Comparison of ENCODE assay signal across 13 cellular contexts in the genomic region with DNA sequence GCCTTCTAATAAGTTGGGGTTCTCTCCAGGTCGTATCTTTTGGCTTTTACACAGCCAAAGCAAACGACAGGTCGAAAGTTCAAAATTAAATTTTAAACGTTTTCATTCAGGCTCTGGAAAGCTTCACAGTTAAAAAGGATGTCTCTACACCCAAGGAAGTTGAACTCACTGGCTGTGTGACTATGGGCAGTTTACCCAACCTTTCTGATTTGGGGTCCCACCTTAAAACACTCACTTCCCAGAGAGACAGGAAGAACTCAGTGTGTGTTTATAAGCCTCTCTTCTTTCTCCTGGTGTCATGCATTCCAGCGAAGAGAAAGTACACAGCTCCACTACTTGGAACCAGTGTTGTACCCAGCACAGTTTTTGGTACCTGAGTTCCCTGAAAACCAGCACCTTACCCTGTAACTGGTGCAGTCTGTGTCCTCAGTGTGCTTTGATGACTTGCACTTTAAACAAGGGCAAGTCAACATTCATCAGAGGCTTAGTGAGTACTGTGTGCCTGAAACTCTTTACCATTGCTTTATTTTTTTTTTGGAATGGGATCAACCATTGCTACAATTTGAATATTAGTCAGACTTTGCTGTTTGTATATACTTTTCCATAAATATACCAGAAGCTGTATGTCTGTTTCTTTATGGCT. TPM values are rescaled to one million over a fixed set of nuclear protein-coding genes. Genes with fewer than 3 reads are reported as not detected.
DNase-seq lines count a peak whose midpoint lies in the region; ATAC-seq, FAIRE-seq and TF ChIP-seq lines count a peak whose summit lies in the region.
"Had no signal": no experiment of that assay in that cellular context is flagged by ENCODE, and none has a peak within 500 bp of the region (broad histone marks: within the 10 kb centered on the region; RNA-seq: fewer than 3 reads in every experiment).

No MANE protein-coding gene starts in this region.

- RAD21 ChIA-PET in GM12878 (lab: Charles Lee; ENCODE audit: unreplicated experiment): interaction anchor here (1.6 to 4.4 kb wide), 3 partner anchors 74 to 94 kb away, joined by 4 to 32 read pairs (median 4); no protein-coding TSS in a partner anchor

- H3K79me2 ChIP-seq in GM12878 (ENCODE audit: control insufficient read depth, insufficient read depth, low read length): peaks cover 46% of the 10 kb centered on the region

- no peaks in the 10 kb centered on the region for H3K9me3 ChIP-seq in CD4-positive, alpha-beta memory T cell (ENCODE audit: control insufficient read depth in 1 of 2, low read length in 2 of 2)
- H3K9me3 ChIP-seq in GM12878 (replicated peaks; ENCODE audit: control insufficient read depth, insufficient read depth, low read length) (no peaks in the 10 kb centered on the region; the same call in 2 of the 3 replicates), ascending aorta (no peaks in the 10 kb centered on the region), body of pancreas (no peaks in the 10 kb centered on the region)
- no peaks in the 10 kb centered on the region for H3K9me3 ChIP-seq in naive thymus-derived CD4-positive, alpha-beta T cell (ENCODE audit: control insufficient read depth in 2 of 3, low read length in 3 of 3)
- H3K9me3 ChIP-seq: mucosa of descending colon had no signal

- peaks cover 13% of the 10 kb centered on the region for H3K36me3 ChIP-seq in CD4-positive, alpha-beta memory T cell (ENCODE audit: insufficient read depth, low read length)
- H3K36me3 ChIP-seq in GM12878 (ENCODE audit: control insufficient read depth in 2 of 2, insufficient read depth in 2 of 2, low read length in 1 of 2) (peaks cover 0 to 15% of the 10 kb centered on the region in 2 experiments; a peak in 2 of 4 replicates), ascending aorta (peaks cover 4 to 11% of the 10 kb centered on the region in 2 donors), body of pancreas (replicated peaks in 1 of 2; ENCODE audit: insufficient read depth in 1 of 2, low read depth in 2 of 2) (no peaks in the 10 kb centered on the region)
- peaks cover 0 to 6% (median 5%) of the 10 kb centered on the region in 3 experiments for H3K36me3 ChIP-seq in naive thymus-derived CD4-positive, alpha-beta T cell (ENCODE audit: control insufficient read depth in 2 of 3, insufficient read depth in 3 of 3, low read length in 3 of 3)

- intact Hi-C loops in CD4-positive, alpha-beta memory T cell (cut with micrococcal nuclease): no loop called here
- intact Hi-C loops in GM12878 (cut with micrococcal nuclease; ENCODE audit: unreplicated experiment): loop anchor here (5.0 kb wide), 1 partner anchor 148 kb away; no protein-coding TSS in a partner anchor
- intact Hi-C loops in naive thymus-derived CD4-positive, alpha-beta T cell (cut with micrococcal nuclease): loop anchor here (5.0 kb wide), 2 partner anchors 1232 to 1822 kb away; a partner anchor contains a TSS
- intact Hi-C loops in ascending aorta (cut with DNase I): loop anchor here (5.0 to 10.0 kb wide), 3 partner anchors 97 to 760 kb away; a partner anchor contains a TSS
- intact Hi-C loops in body of pancreas (cut with DNase I): loop anchor here (5.0 kb wide), 1 partner anchor 67 kb away; no protein-coding TSS in a partner anchor

- peaks cover 33% of the 10 kb centered on the region for H3K4me1 ChIP-seq in CD4-positive, alpha-beta memory T cell (ENCODE audit: insufficient read depth, low read length)
- H3K4me1 ChIP-seq in GM12878 (ENCODE audit: control insufficient read depth, insufficient read depth, low read length) (peaks cover 4% of the 10 kb centered on the region; the same call in 1 of the 2 replicates), ascending aorta (peaks cover 0 to 14% of the 10 kb centered on the region in 2 donors), body of pancreas (peaks cover 18% of the 10 kb centered on the region)
- peaks cover 15 to 22% of the 10 kb centered on the region in 2 donors for H3K4me1 ChIP-seq in naive thymus-derived CD4-positive, alpha-beta T cell (ENCODE audit: control insufficient read depth in 2 of 2, insufficient read depth in 2 of 2, low read length in 2 of 2)

- peak overlapping the region; percentile 61 for H3K4me2 ChIP-seq in GM12878 (ENCODE audit: control insufficient read depth, insufficient read depth)

- H3K4me3 ChIP-seq in CD4-positive, alpha-beta memory T cell (ENCODE audit: low read length in 2 of 2): no peak overlapping the region
- H3K4me3 ChIP-seq in GM12878: peak overlapping the region; percentile 54; the same call in 1 of the 2 replicates
- no peak overlapping the region for H3K4me3 ChIP-seq in naive thymus-derived CD4-positive, alpha-beta T cell (ENCODE audit: low read length)
- no peak overlapping the region for H3K4me3 ChIP-seq in ascending aorta
- H3K4me3 ChIP-seq in body of pancreas: no peak overlapping the region
- H3K4me3 ChIP-seq: mucosa of descending colon had no signal

- peak overlapping the region in 1 of 7 donors; percentile 79 for H3K27ac Mint-ChIP-seq in CD4-positive, alpha-beta memory T cell
- H3K27ac Mint-ChIP-seq in IgD-negative memory B cell: peak overlapping the region in 2 of 3 donors; percentile 23 to 81
- no peak overlapping the region for H3K27ac Mint-ChIP-seq in naive thymus-derived CD4-positive, alpha-beta T cell

- no peak overlapping the region for H3K9ac ChIP-seq in GM12878 (ENCODE audit: control insufficient read depth, insufficient read depth, low read length)

- TF ChIP-seq EP300 in GM12878 (IDR thresholded peaks at IDR 0.05; ENCODE audit: borderline replicate concordance in 1 of 2, control insufficient read depth in 1 of 2, low read depth in 2 of 2, low read length in 2 of 2): no peak

- no peak for TF ChIP-seq RAD21 in GM12878 (IDR thresholded peaks at IDR 0.05; ENCODE audit: insufficient read depth, low read depth, low read length)

- H3K27me3 ChIP-seq in CD4-positive, alpha-beta memory T cell (ENCODE audit: insufficient read depth, low read length): no peaks in the 10 kb centered on the region
- H3K27me3 ChIP-seq in GM12878 (replicated peaks in 1 of 2; ENCODE audit: control insufficient read depth in 2 of 2, insufficient read depth in 2 of 2, low read length in 1 of 2) (no peaks in the 10 kb centered on the region), ascending aorta (no peaks in the 10 kb centered on the region), body of pancreas (no peaks in the 10 kb centered on the region)
- no peaks in the 10 kb centered on the region for H3K27me3 ChIP-seq in naive thymus-derived CD4-positive, alpha-beta T cell (ENCODE audit: control insufficient read depth in 2 of 2, insufficient read depth in 2 of 2, low read length in 2 of 2)

- SMC1A ChIA-PET in GM12878 (lab: Charles Lee; ENCODE audit: uncharacterized antibody, unreplicated experiment): interaction anchor here (1.0 to 4.0 kb wide), 5 partner anchors 17 to 111 kb away, joined by 3 to 17 read pairs (median 5); no protein-coding TSS in a partner anchor

- whole genome bisulfite sequencing in GM12878 (ENCODE audit: insufficient coverage, insufficient replicate concordance, low lambda C conversion rate, missing lambda C conversion rate): 81% methylated on average over 5 of the region's 5 CpGs
- 43 to 49% methylated on average over 5 of the region's 5 CpGs for WGBS in body of pancreas, 2 donors

- peak overlapping the region in 7 of 8 donors; percentile 8 to 74 (median 29) for H3K4me3 Mint-ChIP-seq in CD4-positive, alpha-beta memory T cell
- H3K4me3 Mint-ChIP-seq in IgD-negative memory B cell: peak overlapping the region in 3 of 4 donors; percentile 61 to 100 (median 78)
- H3K4me3 Mint-ChIP-seq in naive thymus-derived CD4-positive, alpha-beta T cell: peak overlapping the region in 9 of 10 donors; percentile 18 to 98 (median 82)

- POLR2A ChIA-PET in CD4-positive, alpha-beta memory T cell (lab: Charles Lee; ENCODE audit: partially characterized antibody): interaction anchor here (1.1 kb wide), 1 partner anchor 78 kb away, joined by 3 read pairs; a partner anchor contains a TSS
- POLR2A ChIA-PET in GM12878 (lab: Charles Lee): interaction anchor here (0.6 to 1.8 kb wide), 4 partner anchors 17 to 95 kb away, joined by 3 to 6 read pairs (median 4); no protein-coding TSS in a partner anchor
- POLR2A ChIA-PET in naive thymus-derived CD4-positive, alpha-beta T cell (lab: Charles Lee): no interaction called here

- CTCF ChIA-PET in CD4-positive, alpha-beta memory T cell (lab: Charles Lee; ENCODE audit: partially characterized antibody): interaction anchor here (1.2 to 6.3 kb wide), 3 partner anchors 14 to 110 kb away, joined by 3 to 35 read pairs (median 3); no protein-coding TSS in a partner anchor
- CTCF ChIA-PET in GM12878 (lab: Yijun Ruan, JAX): interaction anchor here (0.6 to 2.0 kb wide), 4 partner anchors 74 to 131 kb away, joined by 3 to 8 read pairs (median 3); no protein-coding TSS in a partner anchor
- CTCF ChIA-PET in naive thymus-derived CD4-positive, alpha-beta T cell (lab: Charles Lee): interaction anchor here (0.5 to 0.6 kb wide), 2 partner anchors 16 to 110 kb away, joined by 3 to 4 read pairs; no protein-coding TSS in a partner anchor

- peaks cover 19 to 42% (median 27%) of the 10 kb centered on the region in 4 donors for H3K4me1 Mint-ChIP-seq in CD4-positive, alpha-beta memory T cell
- peaks cover 16 to 24% (median 22%) of the 10 kb centered on the region in 3 donors for H3K4me1 Mint-ChIP-seq in IgD-negative memory B cell
- peaks cover 25 to 41% (median 33%) of the 10 kb centered on the region in 7 donors for H3K4me1 Mint-ChIP-seq in naive thymus-derived CD4-positive, alpha-beta T cell

- no peaks in the 10 kb centered on the region for H3K27me3 Mint-ChIP-seq in CD4-positive, alpha-beta memory T cell
- H3K27me3 Mint-ChIP-seq in IgD-negative memory B cell: no peaks in the 10 kb centered on the region
- H3K27me3 Mint-ChIP-seq in naive thymus-derived CD4-positive, alpha-beta T cell: no peaks in the 10 kb centered on the region

- H3K9me3 Mint-ChIP-seq in CD4-positive, alpha-beta memory T cell: no peaks in the 10 kb centered on the region
- no peaks in the 10 kb centered on the region for H3K9me3 Mint-ChIP-seq in IgD-negative memory B cell
- no peaks in the 10 kb centered on the region for H3K9me3 Mint-ChIP-seq in naive thymus-derived CD4-positive, alpha-beta T cell

- in situ Hi-C loops in GM12878 (cut with MboI): loop anchor here (5.0 kb wide), 1 partner anchor 102 kb away; no protein-coding TSS in a partner anchor

- TSS peak; percentile 68 for BruUV-seq in GM12878 (replicated peaks; lab: Mats Ljungman, UMichigan)

- H3K27ac ChIP-seq in CD4-positive, alpha-beta memory T cell (ENCODE audit: low read depth, low read length): no peak overlapping the region
- H3K27ac ChIP-seq in GM12878 (ENCODE audit: control insufficient read depth, insufficient read depth): no peak overlapping the region
- no peak overlapping the region for H3K27ac ChIP-seq in naive thymus-derived CD4-positive, alpha-beta T cell (ENCODE audit: low read depth, low read length)
- no peak overlapping the region for H3K27ac ChIP-seq in ascending aorta
- no peak overlapping the region for H3K27ac ChIP-seq in body of pancreas

- no peak for TF ChIP-seq CTCF in GM12878 (IDR thresholded peaks at IDR 0.05 in 2 of 3, conservative IDR thresholded peaks at IDR 0.05 in 1 of 3; ENCODE audit: control insufficient read depth in 2 of 3, extremely low read depth in 1 of 3, insufficient read depth in 1 of 3, low read depth in 3 of 3, low read length in 3 of 3)
- TF ChIP-seq CTCF in ascending aorta (IDR thresholded peaks at IDR 0.05): no peak
- TF ChIP-seq CTCF in body of pancreas (IDR thresholded peaks at IDR 0.05): no peak

- FAIRE-seq in GM12878 (lab: Jason Lieb, UNC): peak; percentile 54
- FAIRE-seq: frontal cortex had no signal

- H2AFZ ChIP-seq in GM12878 (ENCODE audit: control insufficient read depth, low read depth, low read length): no peak overlapping the region

- no peaks in the 10 kb centered on the region; the same call in 1 of the 2 replicates for H4K20me1 ChIP-seq in GM12878 (ENCODE audit: control insufficient read depth, insufficient read depth)

- TF ChIP-seq POLR2A in GM12878 (IDR thresholded peaks at IDR 0.05; ENCODE audit: low read depth, low read length) (no peak), body of pancreas (IDR thresholded peaks at IDR 0.05) (no peak)

- ATAC-seq in GM12878 (no peak), body of pancreas (no peak)
- no peak for ATAC-seq in naive thymus-derived CD4-positive, alpha-beta T cell
- ATAC-seq: mucosa of descending colon had no signal

- DNase-seq in CD4-positive, alpha-beta memory T cell: no peak
- DNase-seq in GM12878 (ENCODE audit: low read depth, low spot score): no peak
- DNase-seq in naive thymus-derived CD4-positive, alpha-beta T cell: no peak
- DNase-seq in ascending aorta (ENCODE audit: low spot score in 2 of 2): no peak
- no peak for DNase-seq in SK-N-DZ (ENCODE audit: low spot score)
- DNase-seq in D341Med (ENCODE audit: low spot score): no peak
- no peak for DNase-seq in body of pancreas
- DNase-seq: GDM1; mucosa of descending colon; NCI-H187; stimulated activated CD4-positive, alpha-beta T cell treated with anti-CD3 and anti-CD28 coated beads, Interleukin-2, amount 100 ng/mL, for 24 hours had no signal

- peaks cover 16 to 23% of the 10 kb centered on the region in 2 donors for H3K36me3 Mint-ChIP-seq in CD4-positive, alpha-beta memory T cell
- H3K36me3 Mint-ChIP-seq in IgD-negative memory B cell: no peaks in the 10 kb centered on the region
- H3K36me3 Mint-ChIP-seq in naive thymus-derived CD4-positive, alpha-beta T cell: peaks cover 0 to 21% (median 9%) of the 10 kb centered on the region in 5 donors

RNA-seq across cellular contexts. Expression of a gene that starts 1.7 kb away (rescaled TPM):
- 1 to 10 TPM; 7.8 to 9.2 TPM for total RNA-seq in CD4-positive, alpha-beta memory T cell
- polyA plus RNA-seq in CD4-positive, alpha-beta memory T cell: 10 to 100 TPM in 1 of 2 donors, 1 to 10 TPM in 1; 5.4 to 11.2 TPM
- polyA plus RNA-seq in IgD-negative memory B cell: 14.9 TPM
- 20.1 and 28.6 TPM in 2 replicates for total RNA-seq in GM12878 (2013; cell fraction: nucleolus; rRNA removed)
- 7.5 and 11.7 TPM in 2 replicates for total RNA-seq in GM12878 (2014; rRNA removed)
- total RNA-seq in GM12878 (2014; rRNA removed; fragmentation: Illumina TruSeq; extraction: Trizol): 4.7 and 4.9 TPM in 2 replicates
- total RNA-seq in GM12878 (2021): 13.9 and 20.1 TPM in 2 replicates
- polyA plus RNA-seq in GM12878 (2011; ENCODE audit: low read depth): 2.0 TPM
- 12.6 and 12.9 TPM in 2 replicates for polyA plus RNA-seq in GM12878 (2011; rRNA removed)
- polyA plus RNA-seq in GM12878 (2011; cell fraction: cytosol; rRNA removed): 8.7 and 12.2 TPM in 2 replicates
- polyA plus RNA-seq in GM12878 (2011; cell fraction: nucleus; rRNA removed): 11.4 and 15.5 TPM in 2 replicates
- 5.6 and 8.6 TPM in 2 replicates for polyA plus RNA-seq in GM12878 (2012)
- 5.3 and 8.1 TPM in 2 replicates for polyA plus RNA-seq in GM12878 (2014; fragmentation: Illumina TruSeq; extraction: Trizol)
- 1 to 10 TPM in 1 of 2 experiments, under 1 TPM in 1; 0.76 to 2.0 TPM for polyA plus RNA-seq in GM12878 (2014; fragmentation: Nextera tagmentation; extraction: Ambion mirVana)
- polyA plus RNA-seq in GM12878 (2014; rRNA removed): 17.0 and 17.9 TPM in 2 replicates
- polyA plus RNA-seq in GM12878 (2016; fragmentation: Nextera tagmentation; extraction: Ambion mirVana): 10 to 100 TPM; 15.0 to 16.5 TPM
- 4.0 and 8.2 TPM in 2 replicates for polyA minus RNA-seq in GM12878 (2011; rRNA and poly(A)+ RNA removed)
- 5.4 and 6.4 TPM in 2 replicates for polyA minus RNA-seq in GM12878 (2011; cell fraction: cytosol; rRNA and poly(A)+ RNA removed)
- polyA minus RNA-seq in GM12878 (2011; cell fraction: nucleus; rRNA and poly(A)+ RNA removed): 5.0 and 7.1 TPM in 2 replicates
- 10 to 100 TPM in 2 of 5 experiments, 1 to 10 TPM in 3; 3.4 to 11.9 (median 6.6) TPM for total RNA-seq in naive thymus-derived CD4-positive, alpha-beta T cell
- 1 to 10 TPM; 2.9 to 3.7 TPM for polyA plus RNA-seq in naive thymus-derived CD4-positive, alpha-beta T cell
- 186 TPM for total RNA-seq in ascending aorta
- polyA plus RNA-seq in SK-N-DZ (2014; cell fraction: cytosol; rRNA removed): 55.9 and 84.1 TPM in 2 replicates
- 44.8 and 51.8 TPM in 2 replicates for polyA plus RNA-seq in SK-N-DZ (2014; cell fraction: nucleus; rRNA removed)
- 1 to 10 TPM; 1.6 to 4.2 TPM for total RNA-seq in body of pancreas

RNA-seq across cellular contexts. Expression of a gene that starts 2.1 kb away (rescaled TPM):
- total RNA-seq in CD4-positive, alpha-beta memory T cell: 10 to 100 TPM; 78.0 to 81.6 TPM
- polyA plus RNA-seq in CD4-positive, alpha-beta memory T cell: 10 to 100 TPM; 22.6 to 42.6 TPM
- 33.1 TPM for polyA plus RNA-seq in IgD-negative memory B cell
- 162 and 165 TPM in 2 replicates for total RNA-seq in GM12878 (2013; cell fraction: nucleolus; rRNA removed)
- total RNA-seq in GM12878 (2014; rRNA removed): 83.2 and 84.7 TPM in 2 replicates
- 77.2 and 83.0 TPM in 2 replicates for total RNA-seq in GM12878 (2014; rRNA removed; fragmentation: Illumina TruSeq; extraction: Trizol)
- total RNA-seq in GM12878 (2021): 80.2 and 90.9 TPM in 2 replicates
- 43.8 TPM for polyA plus RNA-seq in GM12878 (2011; ENCODE audit: low read depth)
- 89.9 and 94.7 TPM in 2 replicates for polyA plus RNA-seq in GM12878 (2011; rRNA removed)
- polyA plus RNA-seq in GM12878 (2011; cell fraction: cytosol; rRNA removed): 71.1 and 76.2 TPM in 2 replicates
- 169 and 184 TPM in 2 replicates for polyA plus RNA-seq in GM12878 (2011; cell fraction: nucleus; rRNA removed)
- 58.5 and 58.7 TPM in 2 replicates for polyA plus RNA-seq in GM12878 (2012)
- 91.1 and 99.8 TPM in 2 replicates for polyA plus RNA-seq in GM12878 (2014; fragmentation: Illumina TruSeq; extraction: Trizol)
- 10 to 100 TPM in 1 of 2 experiments, 1 to 10 TPM in 1; 8.0 to 10.8 TPM for polyA plus RNA-seq in GM12878 (2014; fragmentation: Nextera tagmentation; extraction: Ambion mirVana)
- 91.2 and 97.9 TPM in 2 replicates for polyA plus RNA-seq in GM12878 (2014; rRNA removed)
- 100 to 1,000 TPM; 104 to 112 TPM for polyA plus RNA-seq in GM12878 (2016; fragmentation: Nextera tagmentation; extraction: Ambion mirVana)
- polyA minus RNA-seq in GM12878 (2011; rRNA and poly(A)+ RNA removed): 60.2 and 64.4 TPM in 2 replicates
- polyA minus RNA-seq in GM12878 (2011; cell fraction: cytosol; rRNA and poly(A)+ RNA removed): 23.5 and 32.2 TPM in 2 replicates
- 50.4 and 83.9 TPM in 2 replicates for polyA minus RNA-seq in GM12878 (2011; cell fraction: nucleus; rRNA and poly(A)+ RNA removed)
- total RNA-seq in naive thymus-derived CD4-positive, alpha-beta T cell: 10 to 100 TPM; 52.4 to 87.2 (median 72.9) TPM
- 10 to 100 TPM; 25.4 to 51.8 TPM for polyA plus RNA-seq in naive thymus-derived CD4-positive, alpha-beta T cell
- 19.1 TPM for total RNA-seq in ascending aorta
- 72.3 and 78.6 TPM in 2 replicates for polyA plus RNA-seq in SK-N-DZ (2014; cell fraction: cytosol; rRNA removed)
- 106 and 136 TPM in 2 replicates for polyA plus RNA-seq in SK-N-DZ (2014; cell fraction: nucleus; rRNA removed)
- total RNA-seq in body of pancreas: 10 to 100 TPM; 35.0 to 45.8 TPM

Comparison
In these comparisons a context has a peak if more than half of its experiments do, and no peak if none do; other contexts are left out.
1. H3K27ac Mint-ChIP-seq: peak in IgD-negative memory B cell (2 of 3); none in naive thymus-derived CD4-positive, alpha-beta T cell (0 of 9).
2. H3K4me3 Mint-ChIP-seq: peak in every context shown above with its lines; median percentile 82 in naive thymus-derived CD4-positive, alpha-beta T cell; 78 in IgD-negative memory B cell; 29 in CD4-positive, alpha-beta memory T cell.